Comparison of ENCODE assay signal across 1 cellular context in genomic region chr1:30786264-30786991, GRCh38.
TF ChIP-seq lines count a peak whose summit lies in the region.

No MANE protein-coding gene starts in this region.

TF ChIP-seq in SK-N-SH, 30 proteins besides CTCF, POLR2A, EP300 and RAD21 (continued from another document):
- TF ChIP-seq MEF2A (IDR thresholded peaks at IDR 0.05; ENCODE audit: borderline replicate concordance, low read depth) (no peak), FOSL2 (IDR thresholded peaks at IDR 0.05; ENCODE audit: borderline replicate concordance, low read depth) (no peak), NFIC (IDR thresholded peaks at IDR 0.05; ENCODE audit: borderline replicate concordance) (no peak), RCOR1 (IDR thresholded peaks at IDR 0.05; ENCODE audit: low read length) (no peak), FOXJ3 (CRISPR knock-in tag; IDR thresholded peaks at IDR 0.05) (no peak), ZBTB33 (IDR thresholded peaks at IDR 0.05; ENCODE audit: borderline replicate concordance, low read depth) (no peak), ELF1 (IDR thresholded peaks at IDR 0.05) (no peak), RFX5 (IDR thresholded peaks at IDR 0.05; ENCODE audit: low read length) (no peak), GABPA (IDR thresholded peaks at IDR 0.05; ENCODE audit: low read depth) (no peak), SMC3 (IDR thresholded peaks at IDR 0.05; ENCODE audit: low read depth, low read length) (no peak), IRF3 (IDR thresholded peaks at IDR 0.05; ENCODE audit: low read depth, low read length) (no peak), TEAD4 (IDR thresholded peaks at IDR 0.05; ENCODE audit: borderline replicate concordance, insufficient read depth) (no peak), NRF1 (IDR thresholded peaks at IDR 0.05; ENCODE audit: low read depth, low read length) (no peak), JUND (IDR thresholded peaks at IDR 0.05) (no peak), PBX3 (IDR thresholded peaks at IDR 0.05) (no peak)
- TF ChIP-seq, protein P1, sequence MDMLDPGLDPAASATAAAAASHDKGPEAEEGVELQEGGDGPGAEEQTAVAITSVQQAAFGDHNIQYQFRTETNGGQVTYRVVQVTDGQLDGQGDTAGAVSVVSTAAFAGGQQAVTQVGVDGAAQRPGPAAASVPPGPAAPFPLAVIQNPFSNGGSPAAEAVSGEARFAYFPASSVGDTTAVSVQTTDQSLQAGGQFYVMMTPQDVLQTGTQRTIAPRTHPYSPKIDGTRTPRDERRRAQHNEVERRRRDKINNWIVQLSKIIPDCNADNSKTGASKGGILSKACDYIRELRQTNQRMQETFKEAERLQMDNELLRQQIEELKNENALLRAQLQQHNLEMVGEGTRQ (IDR thresholded peaks at IDR 0.05; ENCODE audit: borderline replicate concordance, low read depth, low read length) = no peak
- TF ChIP-seq, protein P2, sequence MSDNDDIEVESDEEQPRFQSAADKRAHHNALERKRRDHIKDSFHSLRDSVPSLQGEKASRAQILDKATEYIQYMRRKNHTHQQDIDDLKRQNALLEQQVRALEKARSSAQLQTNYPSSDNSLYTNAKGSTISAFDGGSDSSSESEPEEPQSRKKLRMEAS (IDR thresholded peaks at IDR 0.05; ENCODE audit: low read depth) = no peak
